8 cellular contexts compared by ENCODE assay signal in the genomic region with DNA sequence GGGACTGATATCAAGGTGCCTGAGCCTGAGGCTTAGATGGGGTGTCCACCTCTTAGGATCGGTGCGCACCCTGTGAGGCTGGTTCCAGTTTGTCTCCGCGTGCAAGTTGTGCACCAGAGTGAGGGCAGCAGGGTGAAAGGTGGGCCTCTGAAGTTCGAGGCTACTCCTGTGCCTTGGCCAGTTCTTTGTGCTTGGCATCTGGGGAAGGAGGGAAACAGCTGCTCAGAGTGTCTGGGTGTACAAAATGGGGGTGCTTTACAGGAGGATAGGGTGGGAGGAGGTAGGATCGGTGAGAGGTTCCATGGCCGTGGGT. TPM values are rescaled to one million over a fixed set of nuclear protein-coding genes. Genes with fewer than 3 reads are reported as not detected.
A peak's percentile ranks its signal among the peaks of the same experiment; 100 is the strongest.
DNase-seq lines count a peak whose midpoint lies in the region; ATAC-seq and TF ChIP-seq lines count a peak whose summit lies in the region.

No MANE protein-coding gene starts in this region.

- no peaks in the 10 kb centered on the region for H3K9me3 ChIP-seq in left lung
- no peaks in the 10 kb centered on the region for H3K9me3 ChIP-seq in thoracic aorta

- intact Hi-C loops in left lung (cut with DNase I): no loop called here

- H3K4me3 Mint-ChIP-seq in T-helper 2 cell treated with Interferon-gamma antibody and Interleukin-4, amounts not matched to agents 5 μg/mL and 100 μg/mL, for 36 hours: peak overlapping the region; percentile 91
- H3K4me3 Mint-ChIP-seq in activated naive CD8-positive, alpha-beta T cell treated with anti-CD3 and anti-CD28 coated beads for 36 hours: peak overlapping the region; percentile 98

- TF ChIP-seq CTCF in left lung (IDR thresholded peaks at IDR 0.05): no peak
- no peak for TF ChIP-seq CTCF in thoracic aorta (IDR thresholded peaks at IDR 0.05)
- TF ChIP-seq CTCF in GM13977 (IDR thresholded peaks at IDR 0.05; ENCODE audit: extremely low read depth, insufficient read depth, missing control alignments): no peak

- no peaks in the 10 kb centered on the region for H3K9me3 Mint-ChIP-seq in T-helper 2 cell treated with Interferon-gamma antibody and Interleukin-4, amounts not matched to agents 5 μg/mL and 100 μg/mL, for 36 hours
- H3K9me3 Mint-ChIP-seq in activated naive CD8-positive, alpha-beta T cell treated with anti-CD3 and anti-CD28 coated beads for 36 hours: peaks cover 2% of the 10 kb centered on the region

- peak overlapping the region; percentile 72 to 87 for H3K4me3 ChIP-seq in left lung
- peak overlapping the region; percentile 87 for H3K4me3 ChIP-seq in thoracic aorta

- H3K27ac Mint-ChIP-seq in T-helper 2 cell treated with Interferon-gamma antibody and Interleukin-4, amounts not matched to agents 5 μg/mL and 100 μg/mL, for 36 hours: peak overlapping the region; percentile 49
- peak overlapping the region; percentile 54 for H3K27ac Mint-ChIP-seq in activated naive CD8-positive, alpha-beta T cell treated with anti-CD3 and anti-CD28 coated beads for 36 hours

- H3K36me3 ChIP-seq in left lung (no peaks in the 10 kb centered on the region), thoracic aorta (no peaks in the 10 kb centered on the region)

- ATAC-seq in left lung: no peak
- ATAC-seq in thoracic aorta (ENCODE audit: insufficient number of reproducible peaks, low FRiP score, low read depth): no peak
- ATAC-seq in GM19463 (IDR thresholded peaks at IDR 0.05; ENCODE audit: unreplicated experiment): no peak

- peaks cover 0 to 46% of the 10 kb centered on the region in 2 donors for H3K4me1 ChIP-seq in left lung
- H3K4me1 ChIP-seq in thoracic aorta (ENCODE audit: control insufficient read depth in 1 of 2, low read depth in 2 of 2): peaks cover 7 to 8% of the 10 kb centered on the region in 2 donors

- peaks cover 2% of the 10 kb centered on the region for H3K27me3 Mint-ChIP-seq in T-helper 2 cell treated with Interferon-gamma antibody and Interleukin-4, amounts not matched to agents 5 μg/mL and 100 μg/mL, for 36 hours (ENCODE audit: low read depth)
- peaks cover 4% of the 10 kb centered on the region for H3K27me3 Mint-ChIP-seq in activated naive CD8-positive, alpha-beta T cell treated with anti-CD3 and anti-CD28 coated beads for 36 hours

- H3K27me3 ChIP-seq in left lung: no peaks in the 10 kb centered on the region
- H3K27me3 ChIP-seq in thoracic aorta (replicated peaks; ENCODE audit: insufficient read depth): no peaks in the 10 kb centered on the region

- no peak for DNase-seq in T-helper 2 cell treated with Interferon-gamma antibody and Interleukin-4, amounts not matched to agents 5 μg/mL and 100 μg/mL, for 36 hours (ENCODE audit: low spot score)
- no peak for DNase-seq in T-helper 2 cell
- no peak for DNase-seq in activated naive CD8-positive, alpha-beta T cell treated with anti-CD3 and anti-CD28 coated beads for 36 hours
- DNase-seq in left lung: no peak
- DNase-seq in thoracic aorta (ENCODE audit: low spot score): no peak
- no peak for DNase-seq in G401 (ENCODE audit: low spot score)
- no peak for DNase-seq in GM13977 (ENCODE audit: low spot score)

- in situ Hi-C loops in G401 (cut with HindIII; ENCODE audit: low sequenced_read_pairs) (no loop called here), GM13977 (cut with MboI; ENCODE audit: low pct_unique_long_range_greater_than_20kb, low sequenced_read_pairs, unreplicated experiment) (no loop called here)

- peaks cover 60% of the 10 kb centered on the region for H3K4me1 Mint-ChIP-seq in T-helper 2 cell treated with Interferon-gamma antibody and Interleukin-4, amounts not matched to agents 5 μg/mL and 100 μg/mL, for 36 hours (ENCODE audit: low read depth)
- peaks cover 54% of the 10 kb centered on the region for H3K4me1 Mint-ChIP-seq in activated naive CD8-positive, alpha-beta T cell treated with anti-CD3 and anti-CD28 coated beads for 36 hours

- H3K36me3 Mint-ChIP-seq in T-helper 2 cell treated with Interferon-gamma antibody and Interleukin-4, amounts not matched to agents 5 μg/mL and 100 μg/mL, for 36 hours (ENCODE audit: low read depth): peaks cover 24% of the 10 kb centered on the region
- peaks cover 11% of the 10 kb centered on the region for H3K36me3 Mint-ChIP-seq in activated naive CD8-positive, alpha-beta T cell treated with anti-CD3 and anti-CD28 coated beads for 36 hours

- H3K27ac ChIP-seq in left lung (peak overlapping the region; percentile 79 to 92), thoracic aorta (no peak overlapping the region)

RNA-seq across cellular contexts. Expression of gene VPS8, which starts 0.8 kb away (rescaled TPM):
- 10 to 100 TPM; 20.0 to 22.9 TPM for total RNA-seq in activated naive CD8-positive, alpha-beta T cell treated with anti-CD3 and anti-CD28 coated beads for 36 hours
- total RNA-seq in left lung (100 to 1,000 TPM in 1 of 2 donors, 10 to 100 TPM in 1; 65.7 to 114 TPM), thoracic aorta (10 to 100 TPM; 40.1 to 78.0 TPM)
- 38.4 and 59.3 TPM in 2 replicates for total RNA-seq in G401 (2014; rRNA removed; shearing (Covaris generic))

Comparison
In these comparisons a context has a peak if more than half of its experiments do, and no peak if none do; other contexts are left out.
1. H3K27ac ChIP-seq: peak in left lung (2 of 2); none in thoracic aorta (0 of 2).